ENCODE assay signal across 8 cellular contexts in the genomic region with DNA sequence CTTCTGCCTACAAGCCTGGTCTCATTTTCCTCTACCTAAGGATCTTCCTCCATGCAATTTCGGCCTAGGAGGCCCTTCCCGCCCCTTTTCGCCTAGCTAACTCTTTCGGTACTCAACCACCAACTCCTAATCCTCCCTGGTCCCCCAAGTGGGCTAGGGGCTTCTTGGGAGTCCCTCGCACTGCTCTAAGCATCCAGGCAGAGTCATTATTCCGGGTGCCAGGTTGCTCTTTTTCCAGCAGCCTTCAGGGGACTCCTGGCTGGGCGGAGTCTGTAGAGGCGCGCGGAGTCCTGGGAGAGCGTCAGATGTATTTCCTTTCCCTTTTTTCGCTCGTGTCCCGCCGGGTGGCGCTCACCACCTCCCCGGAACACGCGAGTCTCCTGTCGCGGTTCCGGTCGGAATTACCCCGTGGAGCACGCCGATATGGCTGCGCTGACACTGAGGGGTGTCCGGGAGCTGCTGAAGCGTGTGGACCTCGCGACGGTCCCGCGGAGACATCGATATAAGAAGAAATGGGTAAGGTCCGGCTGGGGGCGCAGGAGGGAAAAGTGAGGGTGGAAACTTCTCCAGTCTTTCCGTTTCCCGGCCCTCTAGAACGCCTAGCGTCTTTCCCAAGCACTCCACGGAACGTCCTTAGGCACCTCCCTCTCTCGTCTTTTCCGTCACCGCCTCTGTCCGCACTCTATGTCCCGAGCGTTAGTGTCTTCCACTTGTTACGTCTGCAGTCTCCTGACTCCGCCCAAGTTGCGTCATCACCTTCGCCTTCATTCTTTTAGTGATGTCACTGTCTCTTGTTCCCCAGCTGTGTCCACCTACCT. TPM values are rescaled to one million over a fixed set of nuclear protein-coding genes. Genes with fewer than 3 reads are reported as not detected.
DNase-seq lines count a peak whose midpoint lies in the region; ATAC-seq, FAIRE-seq and TF ChIP-seq lines count a peak whose summit lies in the region.

A gene (plus strand): TSS at position 404 of the 818 bp plus-strand sequence. CDS start 20 bp downstream, at position 424.

- peak within 1 kb of the TSS; percentile 97 for H2AFZ ChIP-seq in mammary epithelial cell (ENCODE audit: low read depth, low read length)

- in situ Hi-C loops in ACHN (cut with HindIII; ENCODE audit: low pct_ligation_motif_present, low pct_unique_long_range_greater_than_20kb, low sequenced_read_pairs), result no loop called here
- in situ Hi-C loops in mammary epithelial cell (cut with MboI; ENCODE audit: low sequenced_read_pairs in 2 of 2), result no loop called here

- peak; percentile 41; the same call in 1 of the 2 replicates for TF ChIP-seq CTCF in WERI-Rb-1 (IDR thresholded peaks at IDR 0.05; ENCODE audit: low read depth, low read length)
- TF ChIP-seq CTCF in mammary epithelial cell (conservative IDR thresholded peaks at IDR 0.05 in 1 of 2, IDR thresholded peaks at IDR 0.05 in 1 of 2; ENCODE audit: extremely low read depth in 1 of 2, insufficient read depth in 1 of 2, low read depth in 1 of 2, low read length in 2 of 2), result peak; percentile 51 to 72

- no peak for FAIRE-seq in small intestine (lab: Jason Lieb, UNC)

- H3K9me3 ChIP-seq in WERI-Rb-1 (ENCODE audit: severe bottlenecking) (no peaks in the 10 kb centered on the region), mammary epithelial cell (replicated peaks; ENCODE audit: insufficient read depth, low read length) (no peaks in the 10 kb centered on the region), iPS-20b (ENCODE audit: insufficient read depth, low read depth, low read length) (no peaks in the 10 kb centered on the region), small intestine (ENCODE audit: control insufficient read depth, low read depth) (no peaks in the 10 kb centered on the region)

- CTCF ChIA-PET in mammary epithelial cell (lab: Charles Lee; ENCODE audit: low non-redundant PET), result interaction anchor here (0.7 kb wide), 2 partner anchors 12 to 34 kb away, joined by 4 to 22 read pairs; no protein-coding TSS in a partner anchor

- H3K4me3 ChIP-seq in WERI-Rb-1 (ENCODE audit: low read depth, low read length) (peak within 1 kb of the TSS; percentile 69), mammary epithelial cell (replicated peaks in 1 of 3; ENCODE audit: insufficient read depth in 1 of 3, low read depth in 2 of 3, low read length in 3 of 3) (peak within 1 kb of the TSS; percentile 58 to 79 (median 59)), iPS-20b (ENCODE audit: low read length) (peak within 1 kb of the TSS; percentile 89), small intestine (ENCODE audit: low read depth in 1 of 2, low read length in 2 of 2) (peak within 1 kb of the TSS; percentile 65 to 90)

- H3K27me3 ChIP-seq in WERI-Rb-1 (ENCODE audit: insufficient read depth, low read depth, severe bottlenecking) (no peaks in the 10 kb centered on the region), mammary epithelial cell (ENCODE audit: insufficient read depth, low read length) (no peaks in the 10 kb centered on the region), iPS-20b (ENCODE audit: insufficient read depth, low read length) (no peaks in the 10 kb centered on the region), small intestine (ENCODE audit: control insufficient read depth in 2 of 2, insufficient read depth in 2 of 2, low read length in 2 of 2) (no peaks in the 10 kb centered on the region)

- TSS peak; percentile 72 for BruUV-seq in mammary epithelial cell (replicated peaks; lab: Mats Ljungman, UMichigan)

- intact Hi-C loops in mammary epithelial cell (cut with micrococcal nuclease), result loop anchor here (2.0 to 10.0 kb wide), 3 partner anchors 38 to 184 kb away; a partner anchor contains a TSS

- DNase-seq in ACHN (peak; percentile 90), NCI-H2171 treated with DMSO at 0.1 percent for 48 hours (lab: John Stamatoyannopoulos, UW) (peak; percentile 96), WERI-Rb-1 (peak; percentile 81), mammary epithelial cell (peak; percentile 91), small intestine (peak; percentile 94)

- H3K4me2 ChIP-seq in mammary epithelial cell (ENCODE audit: insufficient read depth, low read depth, low read length), result peak within 1 kb of the TSS; percentile 85

- peak within 1 kb of the TSS; percentile 88 for H3K9ac ChIP-seq in mammary epithelial cell (ENCODE audit: insufficient read depth, low read length)
- H3K9ac ChIP-seq in iPS-20b (ENCODE audit: low read depth, low read length), result peak within 1 kb of the TSS; percentile 94

- 3% methylated on average over 28 of the region's 53 CpGs for WGBS in mammary epithelial cell (ENCODE audit: low coverage, missing lambda C conversion rate)
- WGBS in small intestine, 3 donors, result 0% methylated on average over 53 of the region's 53 CpGs

- H3K79me2 ChIP-seq in mammary epithelial cell (ENCODE audit: insufficient read depth, low read length), result peaks cover 33% of the 10 kb centered on the region

- dilution Hi-C loops in mammary epithelial cell (cut with HindIII; ENCODE audit: low sequenced_read_pairs), result loop anchor here (5.0 kb wide), 1 partner anchor 43 kb away; no protein-coding TSS in a partner anchor

- peaks cover 6% of the 10 kb centered on the region for H3K4me1 ChIP-seq in mammary epithelial cell (ENCODE audit: insufficient read depth, low read length)
- H3K4me1 ChIP-seq in iPS-20b (ENCODE audit: insufficient read depth, low read length), result peaks cover 12% of the 10 kb centered on the region; the same call in 1 of the 2 replicates
- H3K4me1 ChIP-seq in small intestine (ENCODE audit: control insufficient read depth in 2 of 2, insufficient read depth in 1 of 2, low read depth in 1 of 2, low read length in 1 of 2), result peaks cover 2 to 6% of the 10 kb centered on the region in 2 donors

- ATAC-seq in GM18867 (IDR thresholded peaks at IDR 0.05; ENCODE audit: unreplicated experiment) (peak; percentile 66), HG03103 (IDR thresholded peaks at IDR 0.05; ENCODE audit: low read depth, unreplicated experiment) (peak; percentile 57)

- no peaks in the 10 kb centered on the region for H4K20me1 ChIP-seq in mammary epithelial cell (ENCODE audit: insufficient read depth, low read length)

- peak within 1 kb of the TSS; percentile 80 for H3K27ac ChIP-seq in WERI-Rb-1
- peak within 1 kb of the TSS; percentile 81 for H3K27ac ChIP-seq in mammary epithelial cell (ENCODE audit: insufficient read depth, low read depth, low read length)
- H3K27ac ChIP-seq in iPS-20b (ENCODE audit: low read length), result peak within 1 kb of the TSS; percentile 96
- H3K27ac ChIP-seq in small intestine (ENCODE audit: low read depth in 1 of 2, low read length in 1 of 2), result peak within 1 kb of the TSS; percentile 94 to 98

- H3K36me3 ChIP-seq in WERI-Rb-1 (peaks cover 6% of the 10 kb centered on the region), mammary epithelial cell (ENCODE audit: insufficient read depth, low read length) (peaks cover 5% of the 10 kb centered on the region), iPS-20b (ENCODE audit: insufficient read depth, low read depth, low read length) (peaks cover 26% of the 10 kb centered on the region), small intestine (ENCODE audit: control insufficient read depth in 2 of 2, insufficient read depth in 2 of 2, low read length in 2 of 2) (peaks cover 0 to 3% of the 10 kb centered on the region in 2 donors)

RNA-seq across cellular contexts. Expression of the gene that starts here (rescaled TPM):
- total RNA-seq in mammary epithelial cell, result 10 to 100 TPM; 28.2 to 29.0 TPM
- polyA plus RNA-seq in mammary epithelial cell, result 24.5 TPM
- polyA minus RNA-seq in mammary epithelial cell, result 96.1 TPM
- polyA plus RNA-seq in small intestine, result 10 to 100 TPM in 2 of 3 donors, 1 to 10 TPM in 1; 8.3 to 12.9 (median 10.3) TPM

Comparison
In these comparisons a context has a peak if more than half of its experiments do, and no peak if none do; other contexts are left out.
1. Peak in every context shown above with its lines: DNase-seq, ATAC-seq, H3K4me3 ChIP-seq and H3K27ac ChIP-seq.